1 cellular context compared by ENCODE assay signal in genomic region chr4:1533501-1534064, GRCh38.
TF ChIP-seq lines count a peak whose summit lies in the region.

No MANE protein-coding gene starts in this region.

TF ChIP-seq in HEK293, 187 proteins besides CTCF, POLR2A, EP300 and RAD21 (continued from another document and continues in another):
- TF ChIP-seq ZNF843 (tag by site-specific recombination; IDR thresholded peaks at IDR 0.05): peak; percentile 62; the same call in 1 of the 2 replicates
- no peak for TF ChIP-seq ZNF585B (tag by site-specific recombination; IDR thresholded peaks at IDR 0.05)
- TF ChIP-seq ZNF280C (tag by site-specific recombination; IDR thresholded peaks at IDR 0.05): no peak
- TF ChIP-seq PBX3 (CRISPR knock-in tag; IDR thresholded peaks at IDR 0.05): no peak
- TF ChIP-seq ZSCAN18 (tag by site-specific recombination; IDR thresholded peaks at IDR 0.05): no peak
- TF ChIP-seq ZNF521 (tag by site-specific recombination; IDR thresholded peaks at IDR 0.05): no peak
- peak; percentile 70 for TF ChIP-seq ZNF629 (tag by site-specific recombination; IDR thresholded peaks at IDR 0.05)
- TF ChIP-seq HOXD13 (CRISPR knock-in tag; IDR thresholded peaks at IDR 0.05; ENCODE audit: borderline replicate concordance): no peak
- no peak for TF ChIP-seq ZNF133 (tag by site-specific recombination; IDR thresholded peaks at IDR 0.05)
- no peak for TF ChIP-seq ZNF571 (tag by site-specific recombination; IDR thresholded peaks at IDR 0.05)
- peak; percentile 34; the same call in 1 of the 2 replicates for TF ChIP-seq ZNF394 (tag by site-specific recombination; IDR thresholded peaks at IDR 0.05; ENCODE audit: borderline replicate concordance)
- TF ChIP-seq ZNF639 (tag by site-specific recombination; IDR thresholded peaks at IDR 0.05): no peak
- no peak for TF ChIP-seq ZNF24 (tag by site-specific recombination; IDR thresholded peaks at IDR 0.05)
- peak; percentile 86 for TF ChIP-seq OSR2 (tag by site-specific recombination; IDR thresholded peaks at IDR 0.05)
- no peak for TF ChIP-seq MEIS1 (CRISPR knock-in tag; IDR thresholded peaks at IDR 0.05; ENCODE audit: borderline replicate concordance)
- peak; percentile 42; the same call in 1 of the 2 replicates for TF ChIP-seq ZNF10 (tag by site-specific recombination; IDR thresholded peaks at IDR 0.05)
- no peak for TF ChIP-seq ZNF830 (tag by site-specific recombination; IDR thresholded peaks at IDR 0.05; ENCODE audit: low read depth)
- no peak for TF ChIP-seq ZSCAN5A (tag by site-specific recombination; IDR thresholded peaks at IDR 0.05)
- TF ChIP-seq FEZF1 (tag by site-specific recombination; IDR thresholded peaks at IDR 0.05): peak; percentile 72
- TF ChIP-seq ZBTB6 (tag by site-specific recombination; IDR thresholded peaks at IDR 0.05): no peak
- TF ChIP-seq ZNF280D (tag by site-specific recombination; IDR thresholded peaks at IDR 0.05): no peak
- TF ChIP-seq ZNF518A (tag by site-specific recombination; conservative IDR thresholded peaks at IDR 0.05; ENCODE audit: low read depth): no peak
- TF ChIP-seq PATZ1 (tag by site-specific recombination; IDR thresholded peaks at IDR 0.05): no peak
- no peak for TF ChIP-seq ZBTB20 (tag by site-specific recombination; IDR thresholded peaks at IDR 0.05)
- TF ChIP-seq ZNF623 (tag by site-specific recombination; IDR thresholded peaks at IDR 0.05): no peak
- TF ChIP-seq HOXA7 (CRISPR knock-in tag; IDR thresholded peaks at IDR 0.05; ENCODE audit: borderline replicate concordance): no peak
- TF ChIP-seq ZNF768 (tag by site-specific recombination; IDR thresholded peaks at IDR 0.05): no peak
- TF ChIP-seq ZNF362 (tag by site-specific recombination; IDR thresholded peaks at IDR 0.05): no peak
- no peak for TF ChIP-seq ZNF223 (tag by site-specific recombination; IDR thresholded peaks at IDR 0.05)
- no peak for TF ChIP-seq ZNF473 (tag by site-specific recombination; IDR thresholded peaks at IDR 0.05)
- TF ChIP-seq ZNF692 (tag by site-specific recombination; IDR thresholded peaks at IDR 0.05): no peak
- TF ChIP-seq SALL2 (tag by site-specific recombination; IDR thresholded peaks at IDR 0.05; ENCODE audit: borderline replicate concordance): no peak
- TF ChIP-seq SCRT1 (tag by site-specific recombination; IDR thresholded peaks at IDR 0.05; ENCODE audit: borderline replicate concordance): no peak
- TF ChIP-seq GFI1B (tag by site-specific recombination; IDR thresholded peaks at IDR 0.05): peak; percentile 74; the same call in 1 of the 2 replicates
- no peak for TF ChIP-seq ZNF777 (tag by site-specific recombination; IDR thresholded peaks at IDR 0.05; ENCODE audit: borderline replicate concordance)
- TF ChIP-seq ZFHX2 (tag by site-specific recombination; conservative IDR thresholded peaks at IDR 0.05): no peak
